Comparison of ENCODE assay signal across 10 cellular contexts in genomic region chrX:4710618-4711433, GRCh38.
DNase-seq lines count a peak whose midpoint lies in the region; ATAC-seq and TF ChIP-seq lines count a peak whose summit lies in the region.
"Had no signal": no experiment of that assay in that cellular context is flagged by ENCODE, and none has a peak within 500 bp of the region (broad histone marks: within the 10 kb centered on the region; RNA-seq: fewer than 3 reads in every experiment).

No MANE protein-coding gene starts in this region.

- no peaks in the 10 kb centered on the region for H3K27me3 Mint-ChIP-seq in Calu3 (ENCODE audit: unreplicated experiment)

- no peak for TF ChIP-seq EP300 in tibial nerve (IDR thresholded peaks at IDR 0.05)

- peak; percentile 83 for ATAC-seq in GM21723 (IDR thresholded peaks at IDR 0.05; ENCODE audit: unreplicated experiment)

- H3K4me3 Mint-ChIP-seq in Calu3 (ENCODE audit: low read depth, unreplicated experiment): peak overlapping the region; percentile 17

- TF ChIP-seq CTCF in Calu3 (IDR thresholded peaks at IDR 0.05; ENCODE audit: unreplicated experiment): no peak
- no peak for TF ChIP-seq CTCF in epithelial cell of esophagus (IDR thresholded peaks at IDR 0.05; ENCODE audit: insufficient read depth, low read depth, low read length, missing control alignments)
- no peak for TF ChIP-seq CTCF in tibial nerve (IDR thresholded peaks at IDR 0.05)

- H3K27ac Mint-ChIP-seq in Calu3 (ENCODE audit: unreplicated experiment): peak overlapping the region; percentile 77

- H3K9me2 ChIP-seq in Karpas-422 (replicated peaks; ENCODE audit: insufficient read depth, low read length): no peaks in the 10 kb centered on the region

- H3K9ac ChIP-seq in Karpas-422 (ENCODE audit: low read length): no peak overlapping the region

- CTCF ChIA-PET in Calu3 (lab: Charles Lee): no interaction called here

- no peaks in the 10 kb centered on the region for H3K36me3 ChIP-seq in tibial nerve
- H3K36me3 ChIP-seq in Karpas-422 (ENCODE audit: insufficient read depth, low read length): no peaks in the 10 kb centered on the region

- peaks cover 3% of the 10 kb centered on the region for H3K9me3 Mint-ChIP-seq in Calu3 (ENCODE audit: low read depth, unreplicated experiment)

- H3K4me3 ChIP-seq in epithelial cell of esophagus (ENCODE audit: low read length): no peak overlapping the region
- no peak overlapping the region for H3K4me3 ChIP-seq in tibial nerve
- H3K4me3 ChIP-seq in Karpas-422 (ENCODE audit: low read length): no peak overlapping the region

- H3K27ac ChIP-seq in tibial nerve: no peak overlapping the region
- no peak overlapping the region for H3K27ac ChIP-seq in Karpas-422 (ENCODE audit: low read length)

- intact Hi-C loops in Calu3 (cut with micrococcal nuclease; ENCODE audit: unreplicated experiment): loop anchor here (5.0 kb wide), 1 partner anchor 121 kb away; no protein-coding TSS in a partner anchor

- no peaks in the 10 kb centered on the region for H3K9me3 ChIP-seq in tibial nerve
- no peaks in the 10 kb centered on the region for H3K9me3 ChIP-seq in Karpas-422 (ENCODE audit: low read length)

- TF ChIP-seq POLR2A in tibial nerve (IDR thresholded peaks at IDR 0.05): no peak

- H2AFZ ChIP-seq in Karpas-422 (ENCODE audit: low read length): no peak overlapping the region

- BruUV-seq in Calu3 (replicated peaks; lab: Mats Ljungman, UMichigan): no TSS peak

- no peaks in the 10 kb centered on the region for H3K4me1 ChIP-seq in tibial nerve
- H3K4me1 ChIP-seq in Karpas-422 (ENCODE audit: low read length): no peaks in the 10 kb centered on the region

- peaks cover 16% of the 10 kb centered on the region for H3K36me3 Mint-ChIP-seq in Calu3 (ENCODE audit: insufficient read depth, unreplicated experiment)

- no peaks in the 10 kb centered on the region for H3K79me2 ChIP-seq in Karpas-422 (ENCODE audit: low read length)

- DNase-seq in Calu3 (peak; percentile 51), NCI-H345 treated with DMSO at 0.1 percent for 48 hours (lab: John Stamatoyannopoulos, UW; ENCODE audit: unreplicated experiment) (peak; percentile 26), epithelial cell of esophagus (ENCODE audit: low read depth) (peak; percentile 92), tibial nerve (ENCODE audit: low spot score in 2 of 2) (no peak), DMS53 treated with DMSO at 0.1 percent for 48 hours (lab: John Stamatoyannopoulos, UW; ENCODE audit: unreplicated experiment) (no peak), NCI-H2107 treated with DMSO at 0.1 percent for 48 hours (lab: John Stamatoyannopoulos, UW; ENCODE audit: unreplicated experiment) (no peak), Karpas-422 (no peak)
- DNase-seq: cerebellar nuclear complex, T1000 had no signal

- whole genome bisulfite sequencing in tibial nerve, 2 donors: 68 to 69% methylated on average over 10 of the region's 10 CpGs

- no peak overlapping the region for H3K4me2 ChIP-seq in Karpas-422 (ENCODE audit: low read depth, low read length, poor library complexity, severe bottlenecking)

- H3K4me1 Mint-ChIP-seq in Calu3 (ENCODE audit: low read depth, unreplicated experiment): peaks cover 27% of the 10 kb centered on the region

- H4K20me1 ChIP-seq in Karpas-422 (ENCODE audit: insufficient read depth, low read depth, low read length): no peaks in the 10 kb centered on the region

- H3K27me3 ChIP-seq in tibial nerve: no peaks in the 10 kb centered on the region
- H3K27me3 ChIP-seq in Karpas-422 (ENCODE audit: low read length): no peaks in the 10 kb centered on the region

Comparison
In these comparisons a context has a peak if more than half of its experiments do, and no peak if none do; other contexts are left out.
1. DNase-seq: peak in Calu3 (single experiment), NCI-H345 treated with DMSO at 0.1 percent for 48 hours (single experiment) and epithelial cell of esophagus (single experiment); none in tibial nerve (0 of 2), DMS53 treated with DMSO at 0.1 percent for 48 hours (single experiment), NCI-H2107 treated with DMSO at 0.1 percent for 48 hours (single experiment) and Karpas-422 (single experiment).